8 cellular contexts compared by ENCODE assay signal in the genomic region with DNA sequence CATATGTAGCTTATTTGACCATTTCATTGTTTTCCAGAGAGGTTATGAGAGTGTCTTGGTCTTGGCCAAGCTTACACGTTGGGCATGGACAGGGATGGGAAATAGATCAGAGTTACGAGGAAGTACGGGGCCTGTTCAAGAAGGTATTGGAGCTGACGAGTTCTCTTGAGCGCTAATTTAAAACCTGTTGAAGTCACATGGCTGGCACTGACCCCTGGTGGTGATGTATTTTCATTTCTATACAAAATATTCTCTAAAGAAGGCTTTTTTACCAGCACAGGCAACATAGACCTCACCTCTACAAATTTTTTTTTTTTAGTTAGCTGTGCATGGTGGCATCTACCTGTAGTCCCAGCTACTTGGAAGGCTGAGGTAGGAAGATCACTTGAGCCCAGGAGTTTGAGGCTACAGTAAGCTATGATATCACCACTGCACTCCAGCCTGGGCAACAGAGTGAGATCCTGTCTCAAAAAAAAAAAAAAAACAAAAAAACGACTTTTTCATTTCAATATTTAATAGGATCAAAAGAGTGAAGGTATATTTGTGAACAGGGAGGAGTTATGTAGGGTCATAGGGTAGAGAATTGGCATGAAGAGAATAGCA. TPM values are rescaled to one million over a fixed set of nuclear protein-coding genes. Genes with fewer than 3 reads are reported as not detected.
DNase-seq lines count a peak whose midpoint lies in the region; ATAC-seq and TF ChIP-seq lines count a peak whose summit lies in the region.

No MANE protein-coding gene starts in this region.

- H3K27ac ChIP-seq in sigmoid colon, result no peak overlapping the region

- ATAC-seq in HG03039 (IDR thresholded peaks at IDR 0.05; ENCODE audit: unreplicated experiment) (peak; percentile 53), Right ventricle myocardium superior (ENCODE audit: poor library complexity) (peak; percentile 69), GM18858 (IDR thresholded peaks at IDR 0.05; ENCODE audit: unreplicated experiment) (no peak)

- H3K36me3 ChIP-seq in sigmoid colon (peaks cover 0 to 52% (median 4%) of the 10 kb centered on the region in 4 donors), H7 (replicated peaks; ENCODE audit: control insufficient read depth, insufficient read depth, low read length) (peaks cover 57% of the 10 kb centered on the region)

- H3K4me3 ChIP-seq in GM12865 (ENCODE audit: low read depth, low read length), result no peak overlapping the region
- H3K4me3 ChIP-seq in sigmoid colon, result no peak overlapping the region
- H3K4me3 ChIP-seq in H7 (ENCODE audit: insufficient read depth, low read depth, low read length), result no peak overlapping the region

- no peak for TF ChIP-seq EP300 in sigmoid colon (IDR thresholded peaks at IDR 0.05)

- TF ChIP-seq CTCF in GM12865 (IDR thresholded peaks at IDR 0.05; ENCODE audit: insufficient read depth, low read depth, low read length, missing control alignments) (peak; percentile 46), sigmoid colon (IDR thresholded peaks at IDR 0.05) (peak; percentile 39 to 53 (median 44))

- H3K27me3 ChIP-seq in sigmoid colon (no peaks in the 10 kb centered on the region), H7 (ENCODE audit: control insufficient read depth, insufficient read depth, low read length) (no peaks in the 10 kb centered on the region)

- peaks cover 55% of the 10 kb centered on the region for H3K4me1 Mint-ChIP-seq in activated naive CD4-positive, alpha-beta T cell treated with anti-CD3 and anti-CD28 coated beads, Interleukin-2, amount 50 U/mL, for 24 hours

- 13 to 34% methylated on average over 6 of the region's 6 CpGs for WGBS in sigmoid colon, 2 donors

- no peaks in the 10 kb centered on the region for H3K9me3 ChIP-seq in sigmoid colon

- no peaks in the 10 kb centered on the region for H3K27me3 Mint-ChIP-seq in activated naive CD4-positive, alpha-beta T cell treated with anti-CD3 and anti-CD28 coated beads, Interleukin-2, amount 50 U/mL, for 24 hours

- intact Hi-C loops in Right ventricle myocardium superior (cut with DNase I) (no loop called here), sigmoid colon (cut with DNase I) (no loop called here)

- H3K27ac Mint-ChIP-seq in activated naive CD4-positive, alpha-beta T cell treated with anti-CD3 and anti-CD28 coated beads, Interleukin-2, amount 50 U/mL, for 24 hours, result peak overlapping the region; percentile 43

- peaks cover 19% of the 10 kb centered on the region for H3K36me3 Mint-ChIP-seq in activated naive CD4-positive, alpha-beta T cell treated with anti-CD3 and anti-CD28 coated beads, Interleukin-2, amount 50 U/mL, for 24 hours

- no peak overlapping the region for H3K4me3 Mint-ChIP-seq in activated naive CD4-positive, alpha-beta T cell treated with anti-CD3 and anti-CD28 coated beads, Interleukin-2, amount 50 U/mL, for 24 hours

- no peak for TF ChIP-seq POLR2A in sigmoid colon (IDR thresholded peaks at IDR 0.05)

- peaks cover 0 to 38% (median 20%) of the 10 kb centered on the region in 4 donors for H3K4me1 ChIP-seq in sigmoid colon

- H3K9me3 Mint-ChIP-seq in activated naive CD4-positive, alpha-beta T cell treated with anti-CD3 and anti-CD28 coated beads, Interleukin-2, amount 50 U/mL, for 24 hours, result no peaks in the 10 kb centered on the region

- DNase-seq in GM12865 (ENCODE audit: low read depth) (peak; percentile 81), RKO (ENCODE audit: low spot score) (peak; percentile 53), Right ventricle myocardium superior (no peak), sigmoid colon (peak; percentile 75), H7 (no peak)

RNA-seq across cellular contexts. Expression of gene UGP2, which starts 19.6 kb away (rescaled TPM):
- total RNA-seq in Right ventricle myocardium superior (307 TPM), sigmoid colon (100 to 1,000 TPM; 132 to 196 (median 149) TPM)
- 100 to 1,000 TPM; 195 to 809 (median 459) TPM for polyA plus RNA-seq in sigmoid colon
- 324 and 639 TPM in 2 replicates for total RNA-seq in H7 (2014; rRNA removed; shearing (Covaris generic))

Comparison
In these comparisons a context has a peak if more than half of its experiments do, and no peak if none do; other contexts are left out.
1. DNase-seq: peak in GM12865 (single experiment), RKO (single experiment) and sigmoid colon (single experiment); none in Right ventricle myocardium superior (single experiment) and H7 (single experiment).